22 cellular contexts compared by ENCODE assay signal in genomic region chr5:112064956-112065355, GRCh38.
DNase-seq lines count a peak whose midpoint lies in the region; ATAC-seq and TF ChIP-seq lines count a peak whose summit lies in the region.
"Had no signal": no experiment of that assay in that cellular context is flagged by ENCODE, and none has a peak within 500 bp of the region (broad histone marks: within the 10 kb centered on the region; RNA-seq: fewer than 3 reads in every experiment).

No MANE protein-coding gene starts in this region.

- H3K27me3 ChIP-seq in adrenal gland: no peaks in the 10 kb centered on the region
- H3K27me3 ChIP-seq: cardiac muscle cell had no signal

- 72 to 84% (median 81%) methylated on average over 2 of the region's 2 CpGs for WGBS in adrenal gland, 4 donors

- TF ChIP-seq CTCF in adrenal gland (IDR thresholded peaks at IDR 0.05): no peak

- intact Hi-C loops in cardiac septum (cut with DNase I): no loop called here
- intact Hi-C loops in adrenal gland (cut with DNase I): no loop called here

- H3K27ac ChIP-seq in adrenal gland: no peak overlapping the region
- H3K27ac ChIP-seq: cardiac muscle cell had no signal

- no peaks in the 10 kb centered on the region for H3K4me1 ChIP-seq in adrenal gland (replicated peaks in 1 of 2)

- H3K9me3 ChIP-seq in adrenal gland (replicated peaks in 1 of 3): no peaks in the 10 kb centered on the region

- DNase-seq in NOMO-1 treated with DMSO at 0.1 percent for 48 hours (lab: John Stamatoyannopoulos, UW; ENCODE audit: unreplicated experiment) (peak; percentile 51), NOMO-1 treated with dmso at 0.1 percent for 144 hours (lab: John Stamatoyannopoulos, UW; ENCODE audit: unreplicated experiment) (no peak), SHP77 (lab: John Stamatoyannopoulos, UW) (no peak), cardiac septum (ENCODE audit: low spot score) (no peak), adrenal gland (no peak)
- DNase-seq: 8988T; activated CD4-positive, alpha-beta T cell treated with anti-CD3 and anti-CD28 coated beads, Interleukin-2, amount 50 U/mL, for 1 hour; anterior cingulate cortex; CD4-positive, alpha-beta memory T cell; IMR-90; midbrain; naive thymus-derived CD8-positive, alpha-beta T cell; NCI-H2081; NCI-H226; OCI-M1 had no signal

- H3K36me3 ChIP-seq in adrenal gland (replicated peaks in 1 of 2): no peaks in the 10 kb centered on the region
- H3K36me3 ChIP-seq: cardiac muscle cell had no signal

- TF ChIP-seq POLR2A in adrenal gland (IDR thresholded peaks at IDR 0.05): no peak

- no peak overlapping the region for H3K4me3 ChIP-seq in adrenal gland
- H3K4me3 ChIP-seq: cardiac muscle cell had no signal

- peak; percentile 46 for ATAC-seq in GM21723 (IDR thresholded peaks at IDR 0.05; ENCODE audit: unreplicated experiment)
- peak; percentile 83 for ATAC-seq in HG03432 (IDR thresholded peaks at IDR 0.05; ENCODE audit: unreplicated experiment)
- no peak for ATAC-seq in HG02759 (IDR thresholded peaks at IDR 0.05; ENCODE audit: unreplicated experiment)
- ATAC-seq: activated T-helper 17 cell treated with anti-CD3 and anti-CD28 coated beads, Interleukin-2, amount 50 U/mL, for 72 hours; HCT116; naive thymus-derived CD8-positive, alpha-beta T cell; WTC11 had no signal
